In genomic region chr1:15617874-15618684, GRCh38 we compare ENCODE assay signal across 8 cellular contexts. TPM values are rescaled to one million over a fixed set of nuclear protein-coding genes. Genes with fewer than 3 reads are reported as not detected.
DNase-seq lines count a peak whose midpoint lies in the region; ATAC-seq, FAIRE-seq and TF ChIP-seq lines count a peak whose summit lies in the region.

No MANE protein-coding gene starts in this region.

- peaks cover 58% of the 10 kb centered on the region for H3K79me2 ChIP-seq in K562 (ENCODE audit: control insufficient read depth, insufficient read depth, low read length)

- no peaks in the 10 kb centered on the region for H3K9me1 ChIP-seq in K562 (ENCODE audit: control insufficient read depth, insufficient read depth, low read length)

- H3K27ac ChIP-seq in CD4-positive, alpha-beta memory T cell (ENCODE audit: low read depth, low read length): peak overlapping the region; percentile 86
- H3K27ac ChIP-seq in Panc1 (ENCODE audit: low read length) (peak overlapping the region; percentile 91), K562 (ENCODE audit: extremely low read depth, low read depth, low read length) (peak overlapping the region; percentile 83), spleen (peak overlapping the region; percentile 89 to 97 (median 95))

- no peak for TF ChIP-seq RAD21 in K562 (CRISPR knock-in tag; conservative IDR thresholded peaks at IDR 0.05 in 1 of 2, IDR thresholded peaks at IDR 0.05 in 1 of 2)

- no peaks in the 10 kb centered on the region for H3K27me3 Mint-ChIP-seq in CD4-positive, alpha-beta memory T cell
- peaks cover 0 to 9% (median 2%) of the 10 kb centered on the region in 3 donors for H3K27me3 Mint-ChIP-seq in immature natural killer cell (ENCODE audit: low read depth in 3 of 3)

- peaks cover 0 to 1% (median 0%) of the 10 kb centered on the region in 8 donors for H3K9me3 Mint-ChIP-seq in CD4-positive, alpha-beta memory T cell
- peaks cover 0 to 1% (median 0%) of the 10 kb centered on the region in 6 donors for H3K9me3 Mint-ChIP-seq in immature natural killer cell

- POLR2A ChIA-PET in CD4-positive, alpha-beta memory T cell (lab: Charles Lee; ENCODE audit: partially characterized antibody): interaction anchor here (0.8 to 4.9 kb wide), 15 partner anchors 9 to 229 kb away, joined by 3 to 43 read pairs (median 5); partner anchors contain the start of genes CASP9, DNAJC16 and SPEN
- POLR2A ChIA-PET in Panc1 (lab: Charles Lee): interaction anchor here (0.6 kb wide), 1 partner anchor 15 kb away, joined by 3 read pairs; no protein-coding TSS in a partner anchor
- POLR2A ChIA-PET in K562 (lab: Yijun Ruan, JAX): interaction anchor here (0.5 to 2.1 kb wide), 13 partner anchors 12 to 1524 kb away, joined by 3 to 17 read pairs (median 3); no protein-coding TSS in a partner anchor

- TF ChIP-seq CTCF in Panc1 (IDR thresholded peaks at IDR 0.05) (no peak), K562 (IDR thresholded peaks at IDR 0.05 in 2 of 3, conservative IDR thresholded peaks at IDR 0.05 in 1 of 3; ENCODE audit: insufficient read depth in 2 of 3, low read depth in 1 of 3, low read length in 3 of 3) (no peak), spleen (IDR thresholded peaks at IDR 0.05 in 8 of 11, conservative IDR thresholded peaks at IDR 0.05 in 3 of 11) (no peak)

- no peak for TF ChIP-seq EP300 in K562 (IDR thresholded peaks at IDR 0.05; ENCODE audit: low read length)

- in situ Hi-C loops in Panc1 (cut with HindIII; ENCODE audit: low pct_unique_long_range_greater_than_20kb, low sequenced_read_pairs) (no loop called here), K562 (cut with MboI) (no loop called here)

- FAIRE-seq in K562 (lab: Jason Lieb, UNC): no peak

- H3K36me3 Mint-ChIP-seq in CD4-positive, alpha-beta memory T cell: peaks cover 0 to 12% of the 10 kb centered on the region in 2 donors
- peaks cover 0 to 4% (median 0%) of the 10 kb centered on the region in 3 donors for H3K36me3 Mint-ChIP-seq in immature natural killer cell

- BruUV-seq in Panc1 (replicated peaks; lab: Mats Ljungman, UMichigan) (no TSS peak), K562 (replicated peaks; lab: Mats Ljungman, UMichigan) (no TSS peak)

- CTCF ChIA-PET in CD4-positive, alpha-beta memory T cell (lab: Charles Lee; ENCODE audit: partially characterized antibody): interaction anchor here (0.7 to 1.5 kb wide), 6 partner anchors 9 to 35 kb away, joined by 3 to 5 read pairs (median 3); no protein-coding TSS in a partner anchor
- CTCF ChIA-PET in Panc1 (lab: Charles Lee): no interaction called here
- CTCF ChIA-PET in K562 (lab: Yijun Ruan, JAX; ENCODE audit: low intra/inter-chr PET ratio): no interaction called here

- no peaks in the 10 kb centered on the region for H3K36me3 ChIP-seq in CD4-positive, alpha-beta memory T cell (ENCODE audit: insufficient read depth, low read length)
- H3K36me3 ChIP-seq in Panc1 (ENCODE audit: control insufficient read depth, insufficient read depth, low read length) (peaks cover 3% of the 10 kb centered on the region; the same call in 1 of the 2 replicates), K562 (ENCODE audit: control insufficient read depth, insufficient read depth, low read length) (peaks cover 30% of the 10 kb centered on the region), spleen (peaks cover 0 to 5% (median 0%) of the 10 kb centered on the region in 6 donors)

- H3K9ac ChIP-seq in K562 (ENCODE audit: insufficient read depth in 1 of 2, low read depth in 2 of 2, low read length in 2 of 2): peak overlapping the region; percentile 88 to 98

- ATAC-seq in GM19395 (IDR thresholded peaks at IDR 0.05; ENCODE audit: unreplicated experiment): peak; percentile 56
- peak; percentile 5 for ATAC-seq in HG03469 (IDR thresholded peaks at IDR 0.05; ENCODE audit: unreplicated experiment)
- ATAC-seq in Panc1: peak; percentile 47
- peak; percentile 71 for ATAC-seq in K562

- peak in 2 of 5 donors; percentile 13 to 64 for DNase-seq in CD4-positive, alpha-beta memory T cell
- no peak for DNase-seq in Panc1 (ENCODE audit: low read depth, low spot score)
- DNase-seq in K562 (ENCODE audit: extremely low read depth in 1 of 4, low spot score in 3 of 4): peak; percentile 63 to 75 (median 70)
- peak; percentile 9 to 25 (median 15) for DNase-seq in immature natural killer cell
- DNase-seq in spleen: no peak
- DNase-seq in mucosa of gallbladder (ENCODE audit: low spot score): no peak

- 2% methylated on average over 18 of the region's 18 CpGs for WGBS in K562 (ENCODE audit: insufficient coverage, low coverage, missing lambda C conversion rate)
- WGBS in spleen, 5 donors: 0 to 1% (median 0%) methylated on average over 18 of the region's 18 CpGs

- H3K27me3 ChIP-seq in CD4-positive, alpha-beta memory T cell (ENCODE audit: insufficient read depth, low read length): no peaks in the 10 kb centered on the region
- H3K27me3 ChIP-seq in Panc1 (ENCODE audit: control insufficient read depth, insufficient read depth, low read length) (no peaks in the 10 kb centered on the region), K562 (ENCODE audit: control insufficient read depth in 2 of 2, insufficient read depth in 2 of 2, low read length in 2 of 2) (no peaks in the 10 kb centered on the region), spleen (replicated peaks in 1 of 7) (no peaks in the 10 kb centered on the region)

- no peak; the same call in 1 of the 2 replicates for TF ChIP-seq POLR2A in K562 (conservative IDR thresholded peaks at IDR 0.05)
- no peak for TF ChIP-seq POLR2A in spleen (IDR thresholded peaks at IDR 0.05)

- peaks cover 5% of the 10 kb centered on the region; the same call in 1 of the 2 replicates for H4K20me1 ChIP-seq in K562 (replicated peaks; ENCODE audit: control insufficient read depth, insufficient read depth, low read length)

- intact Hi-C loops in CD4-positive, alpha-beta memory T cell (cut with micrococcal nuclease): loop anchor here (1.0 to 10.0 kb wide), 4 partner anchors 15 to 217 kb away; partner anchors contain the start of gene DNAJC16
- intact Hi-C loops in Panc1 (cut with micrococcal nuclease; ENCODE audit: unreplicated experiment): loop anchor here (10.0 kb wide), 1 partner anchor 127 kb away; the partner anchor contains the start of gene TMEM82
- intact Hi-C loops in K562 (cut with micrococcal nuclease): loop anchor here (2.0 kb wide), 1 partner anchor 91 kb away; the partner anchor contains the start of gene DNAJC16
- intact Hi-C loops in spleen (cut with DNase I; ENCODE audit: low total_unique reads): loop anchor here (10.0 kb wide), 1 partner anchor 93 kb away; the partner anchor contains the start of genes CASP9 and DNAJC16

- no peaks in the 10 kb centered on the region for H3K9me3 ChIP-seq in CD4-positive, alpha-beta memory T cell (ENCODE audit: control insufficient read depth in 1 of 2, low read length in 2 of 2)
- H3K9me3 ChIP-seq in Panc1 (ENCODE audit: control insufficient read depth, insufficient read depth, low read depth, low read length) (no peaks in the 10 kb centered on the region), K562 (replicated peaks; ENCODE audit: control insufficient read depth, insufficient read depth, low read depth, low read length) (no peaks in the 10 kb centered on the region), spleen (no peaks in the 10 kb centered on the region)

- H3K4me2 ChIP-seq in K562 (ENCODE audit: insufficient read depth, low read length): peak overlapping the region; percentile 97

- peaks cover 57% of the 10 kb centered on the region for H3K4me1 ChIP-seq in CD4-positive, alpha-beta memory T cell (ENCODE audit: insufficient read depth, low read length)
- H3K4me1 ChIP-seq in Panc1 (ENCODE audit: control insufficient read depth, insufficient read depth, low read length): peaks cover 25% of the 10 kb centered on the region
- H3K4me1 ChIP-seq in K562 (replicated peaks in 1 of 2; ENCODE audit: control insufficient read depth in 2 of 2, insufficient read depth in 2 of 2, low read length in 2 of 2): peaks cover 23 to 38% of the 10 kb centered on the region in 2 experiments
- H3K4me1 ChIP-seq in spleen: peaks cover 33 to 70% (median 60%) of the 10 kb centered on the region in 6 donors

- peak overlapping the region; percentile 92 to 94 (median 92) for H3K4me3 Mint-ChIP-seq in CD4-positive, alpha-beta memory T cell
- peak overlapping the region; percentile 87 to 94 (median 91) for H3K4me3 Mint-ChIP-seq in immature natural killer cell

- peak overlapping the region; percentile 90 for H2AFZ ChIP-seq in K562 (ENCODE audit: low read depth, low read length)

- H3K4me1 Mint-ChIP-seq in CD4-positive, alpha-beta memory T cell: peaks cover 33 to 62% (median 47%) of the 10 kb centered on the region in 4 donors
- peaks cover 44 to 58% of the 10 kb centered on the region in 2 donors for H3K4me1 Mint-ChIP-seq in immature natural killer cell

- H3K4me3 ChIP-seq in CD4-positive, alpha-beta memory T cell (ENCODE audit: low read length in 2 of 2): peak overlapping the region; percentile 68 to 93
- H3K4me3 ChIP-seq in Panc1 (ENCODE audit: low read depth in 2 of 2, low read length in 2 of 2) (peak overlapping the region; percentile 90 to 92), K562 (peak overlapping the region; percentile 94), spleen (peak overlapping the region; percentile 88 to 99 (median 96))

- H3K27ac Mint-ChIP-seq in CD4-positive, alpha-beta memory T cell: peak overlapping the region; percentile 76 to 98 (median 96)
- H3K27ac Mint-ChIP-seq in immature natural killer cell: peak overlapping the region; percentile 91 to 95 (median 93)

RNA-seq across cellular contexts. Expression of gene DDI2, which starts 0.8 kb away (rescaled TPM):
- 10 to 100 TPM; 46.2 to 47.6 TPM for total RNA-seq in CD4-positive, alpha-beta memory T cell
- polyA plus RNA-seq in CD4-positive, alpha-beta memory T cell: 1 to 10 TPM; 1.0 to 5.2 TPM
- 27.7 TPM for total RNA-seq in Panc1 (2021; ENCODE audit: unreplicated experiment)
- polyA plus RNA-seq in Panc1 (2012; ENCODE audit: insufficient read length): 9.3 TPM
- 185 and 291 TPM in 2 replicates for total RNA-seq in K562 (2011; cell fraction: chromatin; rRNA removed; ENCODE audit: low replicate concordance)
- total RNA-seq in K562 (2011; cell fraction: nucleolus; rRNA removed): 109 and 114 TPM in 2 replicates
- 211 and 265 TPM in 2 replicates for total RNA-seq in K562 (2011; cell fraction: nucleoplasm; rRNA removed)
- 21.2 and 31.5 TPM in 2 replicates for total RNA-seq in K562 (2014; rRNA removed)
- 29.3 and 31.8 TPM in 2 replicates for total RNA-seq in K562 (2014; rRNA removed; fragmentation: Illumina TruSeq; extraction: Trizol)
- 23.6 and 23.9 TPM in 2 replicates for total RNA-seq in K562 (2015; rRNA removed; fragmentation: Illumina TruSeq; extraction: Trizol)
- 48.4 and 50.1 TPM in 2 replicates for total RNA-seq in K562 (2021)
- polyA plus RNA-seq in K562 (2011; rRNA removed): 14.5 and 16.3 TPM in 2 replicates
- 8.1 and 10.8 TPM in 2 replicates for polyA plus RNA-seq in K562 (2011; cell fraction: cytosol; rRNA removed)
- 31.8 and 38.6 TPM in 2 replicates for polyA plus RNA-seq in K562 (2011; cell fraction: nucleus; rRNA removed)
- 11.9 and 18.2 TPM in 2 replicates for polyA plus RNA-seq in K562 (2012)
- 27.4 and 32.0 TPM in 2 replicates for polyA plus RNA-seq in K562 (2014; fragmentation: Illumina TruSeq; extraction: Trizol)
- polyA plus RNA-seq in K562 (2014; fragmentation: Nextera tagmentation; extraction: Ambion mirVana): 1 to 10 TPM; 6.5 to 7.3 TPM
- polyA plus RNA-seq in K562 (2014; rRNA removed): 17.1 and 19.1 TPM in 2 replicates
- 65.5 and 71.7 TPM in 2 replicates for polyA minus RNA-seq in K562 (2011; rRNA and poly(A)+ RNA removed)
- polyA minus RNA-seq in K562 (2011; cell fraction: cytosol; rRNA and poly(A)+ RNA removed): 19.4 and 25.7 TPM in 2 replicates
- 76.7 and 116 TPM in 2 replicates for polyA minus RNA-seq in K562 (2011; cell fraction: nucleus; rRNA and poly(A)+ RNA removed)
- polyA plus RNA-seq in immature natural killer cell: 1 to 10 TPM; 1.9 to 5.2 (median 3.3) TPM
- total RNA-seq in spleen: 10 to 100 TPM; 43.3 to 75.4 (median 47.2) TPM
- 1 to 10 TPM; 4.8 to 7.7 (median 6.2) TPM for polyA plus RNA-seq in spleen
- 45.2 TPM for total RNA-seq in mucosa of gallbladder

RNA-seq across cellular contexts. Expression of gene AGMAT, which starts 33.2 kb away (rescaled TPM):
- 1 to 10 TPM; 3.3 to 3.6 TPM for total RNA-seq in CD4-positive, alpha-beta memory T cell
- polyA plus RNA-seq in CD4-positive, alpha-beta memory T cell: 1 to 10 TPM; 6.1 to 7.1 TPM
- total RNA-seq in Panc1 (2021; ENCODE audit: unreplicated experiment) (3.1 TPM), K562 (2014; rRNA removed) (not detected in 2 replicates), K562 (2014; rRNA removed; fragmentation: Illumina TruSeq; extraction: Trizol) (not detected in 2 replicates), K562 (2015; rRNA removed; fragmentation: Illumina TruSeq; extraction: Trizol) (not detected in 2 replicates), K562 (2021) (0.07 TPM in 1 of 2 replicates, not detected in the other), spleen (1 to 10 TPM; 1.4 to 3.8 (median 3.0) TPM), mucosa of gallbladder (2.8 TPM)
- polyA plus RNA-seq in Panc1 (2012; ENCODE audit: insufficient read length): 2.4 TPM
- not detected in 2 replicates for total RNA-seq in K562 (2011; cell fraction: chromatin; rRNA removed; ENCODE audit: low replicate concordance)
- not detected in 2 replicates for total RNA-seq in K562 (2011; cell fraction: nucleolus; rRNA removed)
- total RNA-seq in K562 (2011; cell fraction: nucleoplasm; rRNA removed): not detected in 2 replicates
- polyA plus RNA-seq in K562 (2011; rRNA removed) (not detected in 2 replicates), K562 (2014; fragmentation: Illumina TruSeq; extraction: Trizol) (not detected in 2 replicates), K562 (2014; fragmentation: Nextera tagmentation; extraction: Ambion mirVana) (not detected), K562 (2014; rRNA removed) (not detected in 2 replicates), immature natural killer cell (under 1 TPM in 2 of 3 donors, not detected in 1; 0.39 to 0.64 TPM), spleen (1 to 10 TPM; 2.8 to 6.1 (median 4.2) TPM)
- not detected in 2 replicates for polyA plus RNA-seq in K562 (2011; cell fraction: cytosol; rRNA removed)
- polyA plus RNA-seq in K562 (2011; cell fraction: nucleus; rRNA removed): not detected in 2 replicates
- 0.04 TPM in 1 of 2 replicates, not detected in the other for polyA plus RNA-seq in K562 (2012)
- polyA minus RNA-seq in K562 (2011; rRNA and poly(A)+ RNA removed): not detected in 2 replicates
- polyA minus RNA-seq in K562 (2011; cell fraction: cytosol; rRNA and poly(A)+ RNA removed): 0.29 and 0.64 TPM in 2 replicates
- not detected in 2 replicates for polyA minus RNA-seq in K562 (2011; cell fraction: nucleus; rRNA and poly(A)+ RNA removed)

Comparison
In these comparisons a context has a peak if more than half of its experiments do, and no peak if none do; other contexts are left out.
1. DNase-seq: peak in K562 (4 of 4) and immature natural killer cell (3 of 3); none in Panc1 (single experiment), spleen (single experiment) and mucosa of gallbladder (single experiment).
2. ATAC-seq: peak in every context shown above with its lines; median percentile 71 in K562; 56 in GM19395; 47 in Panc1; 5 in HG03469.
3. Peak in every context shown above with its lines, with median percentiles within 50 percentile points of each other: H3K27ac ChIP-seq and H3K4me3 ChIP-seq.